10 cellular contexts compared by ENCODE assay signal in genomic region chr1:156928043-156928602, GRCh38. TPM values are rescaled to one million over a fixed set of nuclear protein-coding genes. Genes with fewer than 3 reads are reported as not detected.
DNase-seq lines count a peak whose midpoint lies in the region; ATAC-seq and TF ChIP-seq lines count a peak whose summit lies in the region.
"Had no signal": no experiment of that assay in that cellular context is flagged by ENCODE, and none has a peak within 500 bp of the region (broad histone marks: within the 10 kb centered on the region; RNA-seq: fewer than 3 reads in every experiment).

No MANE protein-coding gene starts in this region.

- H3K9me3 ChIP-seq in cardiac muscle cell (ENCODE audit: low read depth) (no peaks in the 10 kb centered on the region), RWPE2 (ENCODE audit: severe bottlenecking) (no peaks in the 10 kb centered on the region), iPS-15b (ENCODE audit: control insufficient read depth, insufficient read depth, low read length) (no peaks in the 10 kb centered on the region), stomach smooth muscle (ENCODE audit: control insufficient read depth in 2 of 2, low read length in 2 of 2) (no peaks in the 10 kb centered on the region)

- H3K27ac ChIP-seq in cardiac muscle cell: no peak overlapping the region
- H3K27ac ChIP-seq in RWPE2 (ENCODE audit: poor library complexity, severe bottlenecking): no peak overlapping the region
- H3K27ac ChIP-seq in stomach smooth muscle (ENCODE audit: low read length): no peak overlapping the region

- H3K36me3 ChIP-seq in cardiac muscle cell (no peaks in the 10 kb centered on the region), RWPE2 (ENCODE audit: low read depth) (no peaks in the 10 kb centered on the region), iPS-15b (ENCODE audit: control insufficient read depth, insufficient read depth, low read length) (no peaks in the 10 kb centered on the region), stomach smooth muscle (ENCODE audit: control insufficient read depth in 2 of 2, insufficient read depth in 2 of 2, low read length in 2 of 2) (no peaks in the 10 kb centered on the region)

- intact Hi-C loops in left ventricle myocardium superior (cut with micrococcal nuclease): no loop called here

- H3K9ac ChIP-seq in iPS-15b (ENCODE audit: low read depth, low read length) (no peak overlapping the region), stomach smooth muscle (ENCODE audit: low read length in 2 of 2) (no peak overlapping the region)

- H3K4me1 ChIP-seq in cardiac muscle cell (ENCODE audit: low read depth): peaks cover 4% of the 10 kb centered on the region
- no peaks in the 10 kb centered on the region for H3K4me1 ChIP-seq in RWPE2 (ENCODE audit: insufficient read depth, poor library complexity, severe bottlenecking)
- H3K4me1 ChIP-seq in iPS-15b (ENCODE audit: control insufficient read depth, insufficient read depth, low read length): no peaks in the 10 kb centered on the region
- peaks cover 23% of the 10 kb centered on the region for H3K4me1 ChIP-seq in stomach smooth muscle (ENCODE audit: control insufficient read depth, insufficient read depth, low read length)

- H3K4me3 ChIP-seq in cardiac muscle cell (peak overlapping the region; percentile 20), RWPE2 (ENCODE audit: severe bottlenecking) (no peak overlapping the region), iPS-15b (ENCODE audit: low read depth, low read length) (peak overlapping the region; percentile 56), stomach smooth muscle (ENCODE audit: low read length in 2 of 2) (peak overlapping the region; percentile 40 to 54)

- H3K27me3 ChIP-seq in cardiac muscle cell (peaks cover 65% of the 10 kb centered on the region), RWPE2 (ENCODE audit: insufficient read depth, poor library complexity, severe bottlenecking) (peaks cover 21% of the 10 kb centered on the region), iPS-15b (ENCODE audit: control insufficient read depth, insufficient read depth, low read length) (peaks cover 72% of the 10 kb centered on the region), stomach smooth muscle (ENCODE audit: control insufficient read depth in 1 of 2, insufficient read depth in 2 of 2, low read length in 2 of 2) (peaks cover 42 to 58% of the 10 kb centered on the region in 2 donors)

- DNase-seq in cardiac muscle cell (ENCODE audit: low read depth in 1 of 2, low spot score in 1 of 2): no peak
- DNase-seq in left ventricle myocardium superior: no peak
- no peak for DNase-seq in RWPE2 (ENCODE audit: low spot score)
- no peak for DNase-seq in NCI-H510A (lab: John Stamatoyannopoulos, UW)
- DNase-seq in NCI-H1930 (lab: John Stamatoyannopoulos, UW): no peak
- DNase-seq: cortex of kidney, hippocampal formation had no signal

- TF ChIP-seq CTCF in cardiac muscle cell (IDR thresholded peaks at IDR 0.05; ENCODE audit: low read depth, low read length) (no peak), RWPE2 (IDR thresholded peaks at IDR 0.05; ENCODE audit: poor library complexity, severe bottlenecking) (peak; percentile 65)

- ATAC-seq in left ventricle myocardium superior (no peak), RWPE2 (ENCODE audit: low read depth) (peak; percentile 4; the same call in 2 of the 3 replicates), GM18498 (IDR thresholded peaks at IDR 0.05; ENCODE audit: unreplicated experiment) (no peak)

RNA-seq across cellular contexts. Expression of gene LRRC71, which starts 7.7 kb away (rescaled TPM):
- total RNA-seq in cardiac muscle cell (0.11 and 0.45 TPM in 2 replicates), left ventricle myocardium superior (0.17 TPM)
- 0.24 and 0.69 TPM in 2 replicates for polyA plus RNA-seq in cardiac muscle cell

RNA-seq across cellular contexts. Expression of gene PEAR1, which starts 34.6 kb away (rescaled TPM):
- total RNA-seq in cardiac muscle cell: 0.14 and 0.57 TPM in 2 replicates
- 0.59 and 1.1 TPM in 2 replicates for polyA plus RNA-seq in cardiac muscle cell
- 8.2 TPM for total RNA-seq in left ventricle myocardium superior
